14 cellular contexts compared by ENCODE assay signal in genomic region chr21:41648591-41649031, GRCh38.
DNase-seq lines count a peak whose midpoint lies in the region; ATAC-seq, FAIRE-seq and TF ChIP-seq lines count a peak whose summit lies in the region.
"Had no signal": no experiment of that assay in that cellular context is flagged by ENCODE, and none has a peak within 500 bp of the region (broad histone marks: within the 10 kb centered on the region; RNA-seq: fewer than 3 reads in every experiment).

No MANE protein-coding gene starts in this region.

- H3K79me1 ChIP-seq in mesendoderm (ENCODE audit: low read length): no peaks in the 10 kb centered on the region

- no peak overlapping the region for H4K5ac ChIP-seq in mesendoderm (ENCODE audit: low read length)

- H2BK120ac ChIP-seq in mesendoderm (ENCODE audit: low read depth, low read length): no peak overlapping the region

- peak; percentile 28 for DNase-seq in MV-4-11 (lab: John Stamatoyannopoulos, UW)
- DNase-seq in cardiac fibroblast (ENCODE audit: low read depth in 2 of 2): peak; percentile 81 to 88
- peak; percentile 72 for DNase-seq in mesendoderm
- DNase-seq in SIG-M5 (lab: John Stamatoyannopoulos, UW): no peak
- no peak for DNase-seq in urothelium cell line (ENCODE audit: low spot score)
- no peak for DNase-seq in retina
- DNase-seq: activated CD4-positive, alpha-beta T cell treated with anti-CD3 and anti-CD28 coated beads, Interleukin-2, amount 10 ng/mL, durations not matched to agents 7 days and 5 days; activated naive CD4-positive, alpha-beta T cell treated with anti-CD3 and anti-CD28 coated beads, Interleukin-2, amount 50 U/mL, for 16 hours; CD4-positive, alpha-beta memory T cell; effector CD8-positive, alpha-beta T cell; NCI-H1105; NCI-H82 had no signal

- H4K8ac ChIP-seq in mesendoderm (ENCODE audit: low read depth, low read length): no peak overlapping the region

- H2BK5ac ChIP-seq in mesendoderm (ENCODE audit: low read length): no peak overlapping the region

- peaks cover 17 to 28% (median 24%) of the 10 kb centered on the region in 10 experiments for H3K4me1 ChIP-seq in BLaER1 treated with 17β-estradiol and CSF1 and Interleukin-3, amounts not matched to agents 10 nM and 100 nM
- peaks cover 3% of the 10 kb centered on the region for H3K4me1 ChIP-seq in mesendoderm (ENCODE audit: control insufficient read depth, low read depth, low read length)

- no peak overlapping the region for H3K23ac ChIP-seq in mesendoderm (ENCODE audit: low read length)

- no peak overlapping the region for H2AK5ac ChIP-seq in mesendoderm (ENCODE audit: low read length)

- no peaks in the 10 kb centered on the region for H3K27me3 ChIP-seq in BLaER1 treated with 17β-estradiol and CSF1 and Interleukin-3, amounts not matched to agents 10 nM and 100 nM
- H3K27me3 ChIP-seq in mesendoderm (ENCODE audit: insufficient read depth, low read length, poor library complexity): no peaks in the 10 kb centered on the region

- no peaks in the 10 kb centered on the region for H4K20me1 ChIP-seq in BLaER1 treated with 17β-estradiol and CSF1 and Interleukin-3, amounts not matched to agents 10 nM and 100 nM

- no peak overlapping the region for H3K4me3 ChIP-seq in BLaER1 treated with 17β-estradiol and CSF1 and Interleukin-3, amounts not matched to agents 10 nM and 100 nM
- H3K4me3 ChIP-seq in cardiac fibroblast (replicated peaks in 1 of 2; ENCODE audit: low read depth in 2 of 2, low read length in 2 of 2) (no peak overlapping the region), mesendoderm (ENCODE audit: low read length) (no peak overlapping the region)

- H3K4ac ChIP-seq in mesendoderm (ENCODE audit: low read depth, low read length): no peak overlapping the region

- no peaks in the 10 kb centered on the region for H3K79me2 ChIP-seq in mesendoderm (ENCODE audit: control insufficient read depth, insufficient read depth, low read length)

- no peak overlapping the region for H3K56ac ChIP-seq in mesendoderm (ENCODE audit: low read length)

- no peak overlapping the region for H3K18ac ChIP-seq in mesendoderm (ENCODE audit: low read length)

- peak overlapping the region in 10 of 11 experiments; percentile 6 to 64 (median 40); a peak in 15 of 22 replicates for H3K4me2 ChIP-seq in BLaER1 treated with 17β-estradiol and CSF1 and Interleukin-3, amounts not matched to agents 10 nM and 100 nM
- no peak overlapping the region for H3K4me2 ChIP-seq in mesendoderm (ENCODE audit: low read length)

- H3K9me3 ChIP-seq in BLaER1 treated with 17β-estradiol and CSF1 and Interleukin-3, amounts not matched to agents 10 nM and 100 nM (replicated peaks in 1 of 11): peaks cover 0 to 2% (median 0%) of the 10 kb centered on the region in 11 experiments; a peak in 2 of 22 replicates

- H3K9ac ChIP-seq in BLaER1 treated with 17β-estradiol and CSF1 and Interleukin-3, amounts not matched to agents 10 nM and 100 nM: no peak overlapping the region
- H3K9ac ChIP-seq in mesendoderm (ENCODE audit: low read length): no peak overlapping the region

- H3K36me3 ChIP-seq in BLaER1 treated with 17β-estradiol and CSF1 and Interleukin-3, amounts not matched to agents 10 nM and 100 nM: no peaks in the 10 kb centered on the region
- H3K36me3 ChIP-seq in mesendoderm (ENCODE audit: control insufficient read depth, insufficient read depth, low read length): no peaks in the 10 kb centered on the region

- H3K27ac ChIP-seq in BLaER1 treated with 17β-estradiol and CSF1 and Interleukin-3, amounts not matched to agents 10 nM and 100 nM: no peak overlapping the region
- no peak overlapping the region for H3K27ac ChIP-seq in mesendoderm (ENCODE audit: low read depth, low read length)

- H2BK15ac ChIP-seq in mesendoderm (replicated peaks; ENCODE audit: low read depth): no peak overlapping the region

- TF ChIP-seq CTCF in cardiac fibroblast (IDR thresholded peaks at IDR 0.05; ENCODE audit: low read depth, low read length): no peak

- no CpG with 5 or more reads among the region's 9 CpGs for WGBS in mesendoderm (ENCODE audit: extremely low coverage, insufficient coverage, low lambda C conversion rate)

- no peak for ATAC-seq in GM21528 (IDR thresholded peaks at IDR 0.05; ENCODE audit: low FRiP score, unreplicated experiment)

- no peak for FAIRE-seq in urothelium cell line (lab: Jason Lieb, UNC)

Comparison
In these comparisons a context has a peak if more than half of its experiments do, and no peak if none do; other contexts are left out.
1. DNase-seq: peak in MV-4-11 (single experiment), cardiac fibroblast (2 of 2) and mesendoderm (single experiment); none in SIG-M5 (single experiment), urothelium cell line (single experiment) and retina (single experiment).